ENCODE assay signal across 24 cellular contexts in the genomic region with DNA sequence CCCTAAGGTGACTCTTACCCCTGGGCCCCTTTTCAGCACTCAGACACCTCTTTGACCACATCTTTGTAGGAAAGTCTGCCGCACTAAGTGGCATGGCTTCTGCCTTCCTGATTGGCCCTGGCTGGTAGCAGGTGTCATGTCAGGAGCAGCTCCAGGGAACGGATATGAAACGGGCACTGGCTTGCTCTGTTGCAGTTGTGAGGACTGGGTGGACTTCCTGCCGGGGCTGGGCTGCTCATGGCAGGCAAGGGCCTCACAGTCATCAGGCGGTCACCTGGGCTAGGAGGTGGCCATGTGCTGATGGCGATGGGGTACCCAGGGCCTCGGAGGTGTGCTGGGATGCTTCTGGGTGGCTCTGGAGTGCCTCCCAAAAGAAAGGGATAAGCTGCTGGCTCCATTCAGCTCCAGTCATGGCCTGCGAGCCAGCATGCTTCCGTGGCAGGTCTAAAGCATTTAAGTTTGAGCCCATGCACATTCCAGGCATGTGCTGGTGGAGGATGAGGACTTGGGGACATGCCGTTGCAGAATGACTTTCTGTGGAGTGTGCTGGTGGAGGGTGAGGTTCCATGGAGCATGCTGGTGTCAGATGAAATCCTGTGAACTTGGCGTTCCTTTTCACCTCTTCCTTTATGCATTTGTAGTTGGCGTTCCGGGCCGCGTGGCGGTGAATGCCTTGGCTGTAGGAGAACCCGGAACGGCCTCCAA.
"Had no signal": no experiment of that assay in that cellular context is flagged by ENCODE, and none has a peak within 500 bp of the region (broad histone marks: within the 10 kb centered on the region; RNA-seq: fewer than 3 reads in every experiment).

No MANE protein-coding gene starts in this region.

- ATAC-seq: heart left ventricle; naive thymus-derived CD4-positive, alpha-beta T cell; natural killer cell treated with Interleukin-12 subunit alpha and Interleukin-12 subunit beta and Interleukin-15 and Interleukin-18, amount 100 ng/mL, for 72 hours; stimulated activated memory B cell treated with anti-CD40 and anti-IgM and Interleukin-4, amounts not matched to agents 10 μg/mL and 1 μg/mL and 100 μg/mL, for 72 hours; stimulated activated naive CD8-positive, alpha-beta T cell treated with anti-CD3 and anti-CD28 coated beads, Interleukin-15, amount 100 ng/mL, for 72 hours had no signal

- H3K27ac ChIP-seq: heart left ventricle, hepatocyte, left ventricle myocardium inferior, parathyroid adenoma, right atrium auricular region, right lobe of liver, skin epidermis, tibial nerve, upper lobe of left lung had no signal

- H3K9me3 ChIP-seq: heart left ventricle, left ventricle myocardium inferior, right atrium auricular region, right lobe of liver, tibial nerve, upper lobe of left lung had no signal

- H3K4me3 ChIP-seq: heart left ventricle, hepatocyte, left ventricle myocardium inferior, lung, right atrium auricular region, right lobe of liver, skin epidermis, tibial nerve, upper lobe of left lung had no signal

- DNase-seq: glutamatergic neuron; islet precursor cell; left ventricle myocardium inferior; mesendoderm; naive thymus-derived CD4-positive, alpha-beta T cell; occipital lobe; right lobe of liver; stimulated activated CD4-positive, alpha-beta T cell treated with anti-CD3 and anti-CD28 coated beads, Interleukin-12 subunit alpha, Interleukin-12 subunit beta, amount 100 ng/mL, for 4 hours; stimulated activated CD4-positive, alpha-beta T cell treated with anti-CD3 and anti-CD28 coated beads, Interleukin-15, amount 100 ng/mL, for 24 hours; stimulated activated CD4-positive, alpha-beta T cell treated with anti-CD3 and anti-CD28 coated beads, Interleukin-2, amount 100 ng/mL, for 24 hours; stimulated activated CD4-positive, alpha-beta T cell treated with anti-CD3 and anti-CD28 coated beads, Interleukin-4, amount 100 ng/mL, for 1 hour; stimulated activated naive CD4-positive, alpha-beta T cell treated with Interleukin-2 at 50 U/mL for 16 hours; stimulated activated naive CD8-positive, alpha-beta T cell treated with anti-CD3 and anti-CD28 coated beads, Interleukin-15, amount 100 ng/mL, for 72 hours; substantia nigra had no signal

- H3K4me1 ChIP-seq: parathyroid adenoma, right atrium auricular region, right lobe of liver, tibial nerve, upper lobe of left lung had no signal

- H3K27me3 ChIP-seq: heart left ventricle, hepatocyte, right atrium auricular region, right lobe of liver, tibial nerve, upper lobe of left lung had no signal
